ENCODE assay signal across 2 cellular contexts in genomic region chr16:27406729-27407128, GRCh38.
TF ChIP-seq lines count a peak whose summit lies in the region.

No MANE protein-coding gene starts in this region.

TF ChIP-seq in H1, 55 proteins besides CTCF, POLR2A, EP300 and RAD21:
- no peak for TF ChIP-seq SP4 (IDR thresholded peaks at IDR 0.05; ENCODE audit: low read length)
- no peak for TF ChIP-seq TBP (IDR thresholded peaks at IDR 0.05; ENCODE audit: low read depth, low read length)
- no peak for TF ChIP-seq CBX5 (IDR thresholded peaks at IDR 0.05; ENCODE audit: low read depth, low read length)
- no peak for TF ChIP-seq BCL11A (IDR thresholded peaks at IDR 0.05; ENCODE audit: low read depth in 2 of 2, low read length in 2 of 2)
- peak; percentile 87 for TF ChIP-seq KDM1A (IDR thresholded peaks at IDR 0.05; ENCODE audit: borderline replicate concordance, low read length)
- no peak for TF ChIP-seq CTBP2 (IDR thresholded peaks at IDR 0.05; ENCODE audit: borderline replicate concordance, insufficient read depth, insufficient read length, low read length)
- no peak for TF ChIP-seq GTF2F1 (IDR thresholded peaks at IDR 0.05; ENCODE audit: borderline replicate concordance, low read depth, low read length)
- no peak for TF ChIP-seq SAP30 (IDR thresholded peaks at IDR 0.05; ENCODE audit: insufficient read depth, insufficient replicate concordance, low read length)
- TF ChIP-seq TAF7 (optimal IDR thresholded peaks at IDR 0.05; ENCODE audit: borderline replicate concordance, low read depth, low read length), result no peak
- no peak for TF ChIP-seq CHD1 (IDR thresholded peaks at IDR 0.05; ENCODE audit: low read depth, low read length)
- TF ChIP-seq KDM5A (IDR thresholded peaks at IDR 0.05; ENCODE audit: low read length), result no peak
- TF ChIP-seq JUND (IDR thresholded peaks at IDR 0.05; ENCODE audit: low read length), result no peak
- TF ChIP-seq SIN3A (conservative IDR thresholded peaks at IDR 0.05 in 1 of 2, IDR thresholded peaks at IDR 0.05 in 1 of 2; ENCODE audit: low read depth in 1 of 2, low read length in 2 of 2), result no peak
- no peak for TF ChIP-seq CBX8 (IDR thresholded peaks at IDR 0.05; ENCODE audit: borderline replicate concordance, low read depth, low read length)
- 0 out of 4 replicates have a peak, but pooled peaks of 1 of the 2 experiments have one; percentile 47 for TF ChIP-seq HDAC2 (IDR thresholded peaks at IDR 0.05; ENCODE audit: borderline replicate concordance in 1 of 2, low read depth in 2 of 2, low read length in 2 of 2)
- no peak for TF ChIP-seq MAX (IDR thresholded peaks at IDR 0.05)
TF ChIP-seq in H1: peak in this region for 2.

TF ChIP-seq in GM23338, 12 proteins besides CTCF, POLR2A, EP300 and RAD21:
- TF ChIP-seq ZNF462 (CRISPR knock-in tag; IDR thresholded peaks at IDR 0.05) (no peak), NANOG (IDR thresholded peaks at IDR 0.05; ENCODE audit: borderline replicate concordance) (no peak), STAT1 (IDR thresholded peaks at IDR 0.05; ENCODE audit: unreplicated experiment) (no peak), POLR2AphosphoS5 (IDR thresholded peaks at IDR 0.05; ENCODE audit: low read depth) (no peak), ZNF331 (CRISPR knock-in tag; IDR thresholded peaks at IDR 0.05; ENCODE audit: low read depth) (no peak), EZH2phosphoT487 (IDR thresholded peaks at IDR 0.05; ENCODE audit: unreplicated experiment) (no peak), ZNF114 (CRISPR knock-in tag; IDR thresholded peaks at IDR 0.05) (no peak), CREB1 (CRISPR knock-in tag; IDR thresholded peaks at IDR 0.05; ENCODE audit: low read depth) (no peak), ETS1 (IDR thresholded peaks at IDR 0.05) (no peak), JUNB (IDR thresholded peaks at IDR 0.05; ENCODE audit: unreplicated experiment) (no peak), REST (IDR thresholded peaks at IDR 0.05; ENCODE audit: unreplicated experiment) (no peak), EZH2 (IDR thresholded peaks at IDR 0.05; ENCODE audit: low read depth, unreplicated experiment) (no peak)
